In the genomic region with DNA sequence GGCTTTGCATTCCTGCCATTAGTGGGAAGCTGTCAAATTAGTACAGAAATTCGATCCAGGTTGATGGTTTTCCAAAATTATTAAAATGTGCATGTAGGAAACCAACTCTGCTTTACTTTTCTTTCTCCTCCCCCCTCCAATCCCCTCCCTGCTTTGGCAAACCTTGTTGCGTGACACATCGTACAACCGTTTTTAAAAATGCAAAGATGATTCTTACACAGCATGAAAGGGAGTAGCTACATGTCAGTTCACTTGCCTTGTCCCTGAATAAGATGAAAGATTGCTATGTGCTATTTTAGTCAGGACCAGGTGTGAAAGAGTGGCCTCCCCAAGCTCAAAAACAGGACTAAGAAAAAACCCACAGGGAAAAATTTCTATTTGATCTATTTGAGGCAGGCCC, we compare ENCODE assay signal across 27 cellular contexts. TPM values are rescaled to one million over a fixed set of nuclear protein-coding genes. Genes with fewer than 3 reads are reported as not detected.
"Had no signal": no experiment of that assay in that cellular context is flagged by ENCODE, and none has a peak within 500 bp of the region (broad histone marks: within the 10 kb centered on the region; RNA-seq: fewer than 3 reads in every experiment).

No MANE protein-coding gene starts in this region.

- H3K27me3 ChIP-seq: colonic mucosa, esophagus squamous epithelium, gastroesophageal sphincter had no signal

- H3K4me3 Mint-ChIP-seq: activated B cell treated with CpG ODN at 0.5 μM for 24 hours; activated CD8-positive, alpha-beta T cell treated with anti-CD3 and anti-CD28 coated beads for 36 hours; activated naive CD8-positive, alpha-beta T cell; activated T-cell treated with anti-CD3 and anti-CD28 coated beads, Interleukin-2, amount 50 U/mL, for 4 hours; activated T-helper 17 cell treated with anti-CD3 and anti-CD28 coated beads, Interleukin-2, amount 50 U/mL, for 72 hours; T-helper 17 cell; T-helper 2 cell treated with Interferon-gamma antibody and Interleukin-4, amounts not matched to agents 5 μg/mL and 100 μg/mL, for 36 hours had no signal

- H3K36me3 Mint-ChIP-seq: activated naive CD8-positive, alpha-beta T cell had no signal

- H3K9me3 ChIP-seq: colonic mucosa, esophagus squamous epithelium, gastroesophageal sphincter, heart right ventricle had no signal

- H3K27ac ChIP-seq: colonic mucosa, epithelial cell of prostate, esophagus squamous epithelium, heart right ventricle, WERI-Rb-1 had no signal

- H3K4me1 Mint-ChIP-seq: activated B cell treated with CpG ODN at 0.5 μM for 24 hours; activated T-helper 17 cell treated with anti-CD3 and anti-CD28 coated beads, Interleukin-2, amount 50 U/mL, for 72 hours; T-helper 17 cell had no signal

- H3K36me3 ChIP-seq: colonic mucosa, esophagus squamous epithelium, gastroesophageal sphincter, heart right ventricle, WERI-Rb-1 had no signal

- H3K27me3 Mint-ChIP-seq: activated CD8-positive, alpha-beta T cell treated with anti-CD3 and anti-CD28 coated beads for 36 hours; T-helper 17 cell had no signal

- H3K27ac Mint-ChIP-seq: activated B cell treated with CpG ODN at 0.5 μM for 24 hours; activated CD8-positive, alpha-beta T cell treated with anti-CD3 and anti-CD28 coated beads for 36 hours; activated naive CD8-positive, alpha-beta T cell; activated T-helper 17 cell treated with anti-CD3 and anti-CD28 coated beads, Interleukin-2, amount 50 U/mL, for 72 hours; T-helper 17 cell; T-helper 2 cell treated with Interferon-gamma antibody and Interleukin-4, amounts not matched to agents 5 μg/mL and 100 μg/mL, for 36 hours had no signal

- H3K9me3 Mint-ChIP-seq: activated CD8-positive, alpha-beta T cell treated with anti-CD3 and anti-CD28 coated beads for 36 hours; activated T-cell treated with anti-CD3 and anti-CD28 coated beads, Interleukin-2, amount 50 U/mL, for 4 hours; T-helper 2 cell treated with Interferon-gamma antibody and Interleukin-4, amounts not matched to agents 5 μg/mL and 100 μg/mL, for 36 hours had no signal

- H3K4me1 ChIP-seq: colonic mucosa had no signal

- DNase-seq: activated B cell treated with CpG ODN at 0.5 μM for 24 hours; activated CD4-positive, alpha-beta T cell treated with anti-CD3 and anti-CD28 coated beads for 48 hours; activated CD4-positive, alpha-beta T cell treated with anti-CD3 and anti-CD28 coated beads, Interleukin-2, amount 50 U/mL, for 1 hour; activated CD4-positive, alpha-beta T cell treated with anti-CD3 and anti-CD28 coated beads, Interleukin-2, amount 50 U/mL, for 48 hours; activated CD8-positive, alpha-beta memory T cell treated with anti-CD3 and anti-CD28 coated beads for 24 hours; activated CD8-positive, alpha-beta T cell treated with anti-CD3 and anti-CD28 coated beads for 36 hours; activated effector memory CD4-positive, alpha-beta T cell treated with Interleukin-2 at 50 U/mL for 16 hours; activated gamma-delta T cell treated with Interleukin-2 at 50 U/mL for 16 hours; activated naive CD4-positive, alpha-beta T cell treated with anti-CD3 and anti-CD28 coated beads, Interleukin-2, amount 50 U/mL, for 16 hours; activated naive CD4-positive, alpha-beta T cell treated with Interleukin-2 at 50 U/mL for 16 hours; activated T-cell treated with anti-CD3 and anti-CD28 coated beads, Interleukin-2, amount 50 U/mL, for 4 hours; amniotic stem cell; central memory CD4-positive, alpha-beta T cell; cerebellar nuclear complex; colonic mucosa; effector CD8-positive, alpha-beta T cell; esophagus squamous epithelium; foreskin melanocyte; heart right ventricle; T-helper 17 cell; T1000; WERI-Rb-1 had no signal

- H3K4me3 ChIP-seq: colonic mucosa, esophagus squamous epithelium, gastroesophageal sphincter, heart right ventricle had no signal

RNA-seq across cellular contexts. Expression of a gene that starts 11.7 kb away (rescaled TPM):
- total RNA-seq: activated B cell treated with CpG ODN at 0.5 μM for 24 hours; activated CD8-positive, alpha-beta T cell treated with anti-CD3 and anti-CD28 coated beads for 36 hours; activated T-cell treated with anti-CD3 and anti-CD28 coated beads, Interleukin-2, amount 50 U/mL, for 4 hours; activated T-helper 17 cell treated with anti-CD3 and anti-CD28 coated beads, Interleukin-2, amount 50 U/mL, for 72 hours; T-helper 17 cell had no signal
